ENCODE assay signal across 20 cellular contexts in the genomic region with DNA sequence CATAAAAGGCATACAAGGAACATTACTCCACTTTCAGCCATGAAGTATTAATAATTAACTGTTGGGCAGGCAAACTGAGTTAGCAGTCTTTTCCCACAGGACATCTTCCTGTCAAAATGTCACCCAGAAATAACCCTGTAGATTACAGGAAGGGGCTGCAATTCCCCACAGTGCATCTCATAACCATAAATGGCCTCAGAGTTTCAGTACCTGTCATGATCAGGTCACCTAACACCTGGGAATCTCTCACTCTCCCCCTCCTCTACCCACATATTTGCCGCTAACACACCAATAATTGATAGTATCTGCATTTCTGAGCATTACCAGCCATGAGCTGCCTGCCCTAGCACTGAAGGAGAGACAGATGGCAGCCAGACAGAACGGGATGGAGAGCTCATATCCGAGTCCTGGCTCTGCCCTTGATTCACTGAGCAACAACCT.
DNase-seq lines count a peak whose midpoint lies in the region; ATAC-seq, FAIRE-seq and TF ChIP-seq lines count a peak whose summit lies in the region.
"Had no signal": no experiment of that assay in that cellular context is flagged by ENCODE, and none has a peak within 500 bp of the region (broad histone marks: within the 10 kb centered on the region; RNA-seq: fewer than 3 reads in every experiment).

No MANE protein-coding gene starts in this region.

- no peaks in the 10 kb centered on the region for H3K9me3 Mint-ChIP-seq in natural killer cell
- H3K9me3 Mint-ChIP-seq in activated CD4-positive, alpha-beta T cell treated with anti-CD3 and anti-CD28 coated beads for 36 hours (ENCODE audit: low read depth), result no peaks in the 10 kb centered on the region

- no peaks in the 10 kb centered on the region for H3K27me3 Mint-ChIP-seq in natural killer cell (ENCODE audit: low read depth in 2 of 2)
- no peaks in the 10 kb centered on the region for H3K27me3 Mint-ChIP-seq in activated CD4-positive, alpha-beta T cell treated with anti-CD3 and anti-CD28 coated beads for 36 hours
- H3K27me3 Mint-ChIP-seq: T-helper 17 cell had no signal

- H3K79me2 ChIP-seq in hepatocyte, result no peaks in the 10 kb centered on the region

- peak overlapping the region; percentile 9 for H3K4me3 ChIP-seq in hepatocyte
- H3K4me3 ChIP-seq: BLaER1, GM23248, tibial nerve had no signal

- intact Hi-C loops in natural killer cell (cut with micrococcal nuclease), result no loop called here
- intact Hi-C loops in activated CD4-positive, alpha-beta T cell treated with anti-CD3 and anti-CD28 coated beads for 36 hours (cut with DNase I, micrococcal nuclease), result no loop called here

- POLR2A ChIA-PET in activated CD4-positive, alpha-beta T cell treated with anti-CD3 and anti-CD28 coated beads for 36 hours (lab: Charles Lee), result no interaction called here

- peaks cover 6% of the 10 kb centered on the region for H3K4me1 ChIP-seq in hepatocyte (ENCODE audit: insufficient read depth)
- H3K4me1 ChIP-seq: tibial nerve had no signal

- H2AFZ ChIP-seq in hepatocyte, result peak overlapping the region; percentile 34
- H2AFZ ChIP-seq: GM23248 had no signal

- H3K4me2 ChIP-seq in hepatocyte, result peak overlapping the region; percentile 59
- H3K4me2 ChIP-seq: BLaER1 had no signal

- no peaks in the 10 kb centered on the region for H3K36me3 Mint-ChIP-seq in natural killer cell
- H3K36me3 Mint-ChIP-seq in activated CD4-positive, alpha-beta T cell treated with anti-CD3 and anti-CD28 coated beads for 36 hours (ENCODE audit: low read depth), result no peaks in the 10 kb centered on the region

- 52% methylated on average over 3 of the region's 3 CpGs for WGBS in hepatocyte (ENCODE audit: low lambda C conversion rate, missing lambda C conversion rate)

- H3K9me2 ChIP-seq in hepatocyte (replicated peaks; ENCODE audit: insufficient read depth), result no peaks in the 10 kb centered on the region

- H3K36me3 ChIP-seq in hepatocyte (replicated peaks; ENCODE audit: insufficient read depth, low read depth), result no peaks in the 10 kb centered on the region
- H3K36me3 ChIP-seq: BLaER1, tibial nerve had no signal

- no peak overlapping the region for H3K4me3 Mint-ChIP-seq in natural killer cell
- no peak overlapping the region for H3K4me3 Mint-ChIP-seq in activated CD4-positive, alpha-beta T cell treated with anti-CD3 and anti-CD28 coated beads for 36 hours
- H3K4me3 Mint-ChIP-seq: T-helper 17 cell had no signal

- H3K27me3 ChIP-seq in hepatocyte, result no peaks in the 10 kb centered on the region
- H3K27me3 ChIP-seq: BLaER1, tibial nerve had no signal

- peak; percentile 77 for FAIRE-seq in GM18507 (lab: Jason Lieb, UNC)

- no peak overlapping the region for H3K27ac Mint-ChIP-seq in natural killer cell
- H3K27ac Mint-ChIP-seq in activated CD4-positive, alpha-beta T cell treated with anti-CD3 and anti-CD28 coated beads for 36 hours, result no peak overlapping the region
- H3K27ac Mint-ChIP-seq: T-helper 17 cell had no signal

- H4K20me1 ChIP-seq in hepatocyte (ENCODE audit: insufficient read depth, poor library complexity, severe bottlenecking), result no peaks in the 10 kb centered on the region
- H4K20me1 ChIP-seq: BLaER1 had no signal

- DNase-seq in GM18507 (ENCODE audit: extremely low spot score, insufficient read length, low read depth), result no peak
- DNase-seq in NCI-H2171 (lab: John Stamatoyannopoulos, UW), result peak; percentile 41
- peak; percentile 6 for DNase-seq in hepatocyte (ENCODE audit: low spot score)
- DNase-seq in retina, result peak; percentile 59
- DNase-seq in natural killer cell, result no peak
- no peak for DNase-seq in activated CD4-positive, alpha-beta T cell treated with anti-CD3 and anti-CD28 coated beads for 36 hours
- no peak for DNase-seq in NCI-H2029 treated with DMSO at 0.1 percent for 48 hours (lab: John Stamatoyannopoulos, UW)
- DNase-seq: activated CD4-positive, alpha-beta T cell treated with anti-CD3 and anti-CD28 coated beads, Interleukin-2, amount 50 U/mL, for 48 hours; activated T-cell treated with anti-CD3 and anti-CD28 coated beads for 4 hours; amygdala; DMS53; GM23248; KBM-7; NCI-H2029; NCI-H524 treated with DMSO at 0.1 percent for 48 hours; stimulated activated CD4-positive, alpha-beta T cell treated with anti-CD3 and anti-CD28 coated beads, Interleukin-2, amount 100 ng/mL, for 24 hours; stimulated activated naive CD8-positive, alpha-beta T cell treated with anti-CD3 and anti-CD28 coated beads, Interleukin-15, Interleukin-2, amounts not matched to agents 100 U/mL and 50 U/mL, for 24 hours; T-helper 17 cell had no signal

- ATAC-seq in natural killer cell, result no peak
- no peak for ATAC-seq in activated CD4-positive, alpha-beta T cell treated with anti-CD3 and anti-CD28 coated beads for 36 hours
- ATAC-seq: stimulated activated naive CD8-positive, alpha-beta T cell treated with anti-CD3 and anti-CD28 coated beads, Interleukin-15, Interleukin-2, amounts not matched to agents 100 U/mL and 50 U/mL, for 24 hours; T-helper 17 cell had no signal

- peaks cover 0 to 6% of the 10 kb centered on the region in 2 donors for H3K4me1 Mint-ChIP-seq in natural killer cell
- peaks cover 3% of the 10 kb centered on the region for H3K4me1 Mint-ChIP-seq in activated CD4-positive, alpha-beta T cell treated with anti-CD3 and anti-CD28 coated beads for 36 hours
- H3K4me1 Mint-ChIP-seq: T-helper 17 cell had no signal

- TF ChIP-seq CTCF in hepatocyte (IDR thresholded peaks at IDR 0.05; ENCODE audit: poor library complexity) (no peak), natural killer cell (IDR thresholded peaks at IDR 0.05) (no peak)

- peak overlapping the region; percentile 45 for H3K27ac ChIP-seq in hepatocyte
- H3K27ac ChIP-seq: BLaER1, GM23248, tibial nerve had no signal

- peaks cover 4% of the 10 kb centered on the region for H3K9me3 ChIP-seq in hepatocyte (ENCODE audit: low read depth)

- CTCF ChIA-PET in activated CD4-positive, alpha-beta T cell treated with anti-CD3 and anti-CD28 coated beads for 36 hours (lab: Charles Lee), result no interaction called here

Comparison
In these comparisons a context has a peak if more than half of its experiments do, and no peak if none do; other contexts are left out.
1. DNase-seq: peak in NCI-H2171 (single experiment), hepatocyte (single experiment) and retina (single experiment); none in GM18507 (single experiment), natural killer cell (single experiment), activated CD4-positive, alpha-beta T cell treated with anti-CD3 and anti-CD28 coated beads for 36 hours (single experiment) and NCI-H2029 treated with DMSO at 0.1 percent for 48 hours (single experiment).